1 cellular context compared by ENCODE assay signal in the genomic region with DNA sequence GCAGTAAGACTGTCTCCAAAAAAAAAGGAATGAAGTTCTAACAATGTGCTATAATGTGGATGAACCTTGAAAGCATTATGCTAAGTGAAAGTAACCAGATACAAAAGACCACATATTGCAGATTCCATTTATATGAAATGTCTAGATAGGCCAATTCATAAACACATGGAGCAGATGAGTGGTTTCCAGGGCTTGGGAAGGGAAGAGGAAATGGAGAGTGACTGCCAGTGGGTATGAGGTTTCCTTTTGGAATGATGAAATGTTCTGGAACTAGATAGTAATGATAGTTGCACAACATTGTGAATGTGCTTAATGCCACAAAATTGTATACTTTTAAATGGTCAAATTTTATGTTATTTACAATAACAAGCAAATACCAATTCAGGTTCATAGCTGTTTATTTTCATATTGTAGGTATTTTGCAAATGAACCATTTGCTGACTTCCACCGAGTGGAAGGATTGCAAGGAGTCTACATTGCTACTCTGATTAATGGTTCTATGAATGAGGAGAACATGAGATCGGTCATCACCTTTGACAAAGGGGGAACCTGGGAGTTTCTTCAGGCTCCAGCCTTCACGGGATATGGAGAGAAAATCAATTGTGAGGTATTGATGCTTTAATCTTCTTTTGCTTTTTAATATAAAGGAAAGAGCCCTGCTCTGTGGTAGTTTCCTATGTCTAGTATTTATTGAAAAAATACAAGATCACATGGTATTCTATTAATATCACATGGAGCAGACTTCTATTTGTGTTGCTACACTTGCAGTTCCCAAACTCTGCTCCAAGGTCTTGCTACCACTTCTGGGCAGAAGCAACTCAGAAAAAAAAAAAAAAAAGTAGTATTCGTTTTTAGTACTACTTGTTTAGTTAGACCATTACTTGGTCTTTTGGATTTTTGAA.
TF ChIP-seq lines count a peak whose summit lies in the region.

No MANE protein-coding gene starts in this region.

TF ChIP-seq in SK-N-SH, 30 proteins besides CTCF, POLR2A, EP300 and RAD21 (continued from another document):
- TF ChIP-seq, protein P1, sequence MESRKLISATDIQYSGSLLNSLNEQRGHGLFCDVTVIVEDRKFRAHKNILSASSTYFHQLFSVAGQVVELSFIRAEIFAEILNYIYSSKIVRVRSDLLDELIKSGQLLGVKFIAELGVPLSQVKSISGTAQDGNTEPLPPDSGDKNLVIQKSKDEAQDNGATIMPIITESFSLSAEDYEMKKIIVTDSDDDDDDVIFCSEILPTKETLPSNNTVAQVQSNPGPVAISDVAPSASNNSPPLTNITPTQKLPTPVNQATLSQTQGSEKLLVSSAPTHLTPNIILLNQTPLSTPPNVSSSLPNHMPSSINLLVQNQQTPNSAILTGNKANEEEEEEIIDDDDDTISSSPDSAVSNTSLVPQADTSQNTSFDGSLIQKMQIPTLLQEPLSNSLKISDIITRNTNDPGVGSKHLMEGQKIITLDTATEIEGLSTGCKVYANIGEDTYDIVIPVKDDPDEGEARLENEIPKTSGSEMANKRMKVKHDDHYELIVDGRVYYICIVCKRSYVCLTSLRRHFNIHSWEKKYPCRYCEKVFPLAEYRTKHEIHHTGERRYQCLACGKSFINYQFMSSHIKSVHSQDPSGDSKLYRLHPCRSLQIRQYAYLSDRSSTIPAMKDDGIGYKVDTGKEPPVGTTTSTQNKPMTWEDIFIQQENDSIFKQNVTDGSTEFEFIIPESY (IDR thresholded peaks at IDR 0.05; ENCODE audit: borderline replicate concordance, low read depth) = peak; percentile 25; the same call in 1 of the 2 replicates
- TF ChIP-seq TEAD4 (IDR thresholded peaks at IDR 0.05; ENCODE audit: borderline replicate concordance, insufficient read depth) (peak; percentile 79), CHD2 (IDR thresholded peaks at IDR 0.05; ENCODE audit: low read length, partially characterized antibody) (no peak), ELF1 (IDR thresholded peaks at IDR 0.05) (no peak), SIN3A (IDR thresholded peaks at IDR 0.05; ENCODE audit: borderline replicate concordance, low read depth, low read length) (0 out of 2 replicates have a peak, but pooled peaks have one; percentile 24)
TF ChIP-seq in SK-N-SH: peak in this region for 12.
